19 cellular contexts compared by ENCODE assay signal in the genomic region with DNA sequence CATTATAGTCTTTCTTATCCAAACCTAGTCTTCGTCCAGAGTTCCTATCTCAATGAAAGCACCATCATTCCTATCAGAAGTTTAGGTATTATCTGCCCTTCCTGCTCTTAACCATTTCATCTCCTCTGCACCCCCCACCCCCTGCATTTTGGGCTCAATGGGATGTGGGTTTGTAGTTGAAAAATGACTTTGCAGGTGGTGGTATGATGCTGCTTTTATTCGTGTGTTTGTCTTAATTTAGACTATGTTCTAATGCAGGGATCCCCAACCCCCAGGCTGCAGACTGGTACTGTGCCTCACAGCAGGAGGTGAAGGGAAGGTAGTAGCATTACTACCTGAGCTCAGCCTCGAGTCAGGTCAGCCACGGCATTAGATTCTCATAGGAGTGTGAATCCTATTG. TPM values are rescaled to one million over a fixed set of nuclear protein-coding genes. Genes with fewer than 3 reads are reported as not detected.
"Had no signal": no experiment of that assay in that cellular context is flagged by ENCODE, and none has a peak within 500 bp of the region (broad histone marks: within the 10 kb centered on the region; RNA-seq: fewer than 3 reads in every experiment).

No MANE protein-coding gene starts in this region.

- ATAC-seq: activated CD8-positive, alpha-beta memory T cell treated with anti-CD3 and anti-CD28 coated beads, Interleukin-2, amount 10 ng/mL, durations not matched to agents 7 days and 5 days; gastroesophageal sphincter; left colon; lower lobe of right lung; right cardiac atrium had no signal

- H3K4me3 Mint-ChIP-seq: activated CD4-positive, alpha-beta memory T cell treated with anti-CD3 and anti-CD28 coated beads for 36 hours; activated CD8-positive, alpha-beta memory T cell treated with anti-CD3 and anti-CD28 coated beads, Interleukin-2, amount 10 ng/mL, durations not matched to agents 7 days and 5 days; endodermal cell; mesothelial cell of epicardium had no signal

- DNase-seq: activated CD4-positive, alpha-beta memory T cell treated with anti-CD3 and anti-CD28 coated beads for 36 hours; activated CD8-positive, alpha-beta memory T cell treated with anti-CD3 and anti-CD28 coated beads, Interleukin-2, amount 10 ng/mL, durations not matched to agents 7 days and 5 days; activated naive CD4-positive, alpha-beta T cell treated with anti-CD3 and anti-CD28 coated beads, Interleukin-2, amount 50 U/mL, for 16 hours; activated T-cell treated with anti-CD3 and anti-CD28 coated beads, Interleukin-2, amount 50 U/mL, for 1 hour; dorsolateral prefrontal cortex; endodermal cell; left colon; lower lobe of right lung; right cardiac atrium; small intestine; stomach; testis; upper lobe of left lung had no signal

- H3K36me3 ChIP-seq: cardiac muscle cell, gastroesophageal sphincter, lower lobe of right lung, prostate gland, stomach, upper lobe of left lung had no signal

- H3K27me3 ChIP-seq: cardiac muscle cell, dorsolateral prefrontal cortex, gastroesophageal sphincter, stomach, testis, upper lobe of left lung had no signal

- H3K4me1 ChIP-seq: gastroesophageal sphincter, lower lobe of right lung, prostate gland, testis, upper lobe of left lung had no signal

- H3K27me3 Mint-ChIP-seq: activated CD4-positive, alpha-beta memory T cell treated with anti-CD3 and anti-CD28 coated beads for 36 hours; activated CD8-positive, alpha-beta memory T cell treated with anti-CD3 and anti-CD28 coated beads, Interleukin-2, amount 10 ng/mL, durations not matched to agents 7 days and 5 days had no signal

- H3K4me3 ChIP-seq: cardiac muscle cell, dorsolateral prefrontal cortex, gastroesophageal sphincter, lower lobe of right lung, prostate gland, stomach, testis, upper lobe of left lung had no signal

- H3K36me3 Mint-ChIP-seq: activated CD4-positive, alpha-beta memory T cell treated with anti-CD3 and anti-CD28 coated beads for 36 hours; activated CD8-positive, alpha-beta memory T cell treated with anti-CD3 and anti-CD28 coated beads, Interleukin-2, amount 10 ng/mL, durations not matched to agents 7 days and 5 days; mesothelial cell of epicardium had no signal

- H3K4me1 Mint-ChIP-seq: activated CD8-positive, alpha-beta memory T cell treated with anti-CD3 and anti-CD28 coated beads, Interleukin-2, amount 10 ng/mL, durations not matched to agents 7 days and 5 days had no signal

- H3K27ac Mint-ChIP-seq: activated CD4-positive, alpha-beta memory T cell treated with anti-CD3 and anti-CD28 coated beads for 36 hours; activated CD8-positive, alpha-beta memory T cell treated with anti-CD3 and anti-CD28 coated beads, Interleukin-2, amount 10 ng/mL, durations not matched to agents 7 days and 5 days; activated T-helper 2 cell treated with anti-CD3 and anti-CD28 coated beads, Interferon-gamma antibody, Interleukin-2, Interleukin-4, amounts not matched to agents 10 μg/mL and 5 μg/mL and 100 μg/mL, durations not matched to agents 14 hours and 24 hours and 36 hours; endodermal cell; mesothelial cell of epicardium had no signal

- H3K9me3 Mint-ChIP-seq: activated T-helper 2 cell treated with anti-CD3 and anti-CD28 coated beads, Interferon-gamma antibody, Interleukin-2, Interleukin-4, amounts not matched to agents 10 μg/mL and 5 μg/mL and 100 μg/mL, durations not matched to agents 14 hours and 24 hours and 36 hours; endodermal cell; mesothelial cell of epicardium had no signal

- H3K9me3 ChIP-seq: gastroesophageal sphincter, lower lobe of right lung, prostate gland, stomach, testis, upper lobe of left lung had no signal

- H3K27ac ChIP-seq: cardiac muscle cell, dorsolateral prefrontal cortex, gastroesophageal sphincter, lower lobe of right lung, prostate gland, stomach, testis, upper lobe of left lung, VCaP had no signal

RNA-seq across cellular contexts. Expression of a gene that starts 49.4 kb away (rescaled TPM):
- total RNA-seq: activated CD4-positive, alpha-beta memory T cell treated with anti-CD3 and anti-CD28 coated beads for 36 hours; activated CD8-positive, alpha-beta memory T cell treated with anti-CD3 and anti-CD28 coated beads, Interleukin-2, amount 10 ng/mL, durations not matched to agents 7 days and 5 days; activated T-helper 2 cell treated with anti-CD3 and anti-CD28 coated beads, Interferon-gamma antibody, Interleukin-2, Interleukin-4, amounts not matched to agents 10 μg/mL and 5 μg/mL and 100 μg/mL, durations not matched to agents 14 hours and 24 hours and 36 hours had no signal
